In the genomic region with DNA sequence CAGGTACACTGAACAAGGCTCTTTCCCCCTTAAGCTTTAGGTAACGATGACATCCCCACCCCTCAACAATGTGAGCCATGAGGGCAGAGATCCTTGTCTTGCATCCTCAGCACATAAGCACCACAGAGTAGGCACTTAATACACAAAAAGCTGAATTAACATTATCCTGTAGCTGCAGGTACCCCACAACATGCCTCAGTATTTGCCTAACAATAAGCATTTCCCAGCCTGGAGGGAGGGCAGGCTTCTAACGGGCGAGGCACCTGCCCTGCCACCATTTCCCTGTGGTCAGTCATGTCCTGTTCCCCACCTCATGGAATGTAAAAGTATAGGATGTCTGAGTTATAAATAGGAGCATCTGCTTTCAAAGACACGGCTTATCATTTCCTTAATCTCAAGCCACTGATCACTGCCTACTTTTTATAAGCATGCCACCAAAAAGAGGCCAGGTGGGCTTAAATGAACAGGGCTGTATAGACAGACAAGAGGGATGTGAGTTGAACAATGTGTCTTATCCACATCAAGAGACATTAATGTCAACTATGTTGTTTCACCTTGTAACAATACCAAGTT, we compare ENCODE assay signal across 14 cellular contexts. TPM values are rescaled to one million over a fixed set of nuclear protein-coding genes. Genes with fewer than 3 reads are reported as not detected.
DNase-seq lines count a peak whose midpoint lies in the region; ATAC-seq, FAIRE-seq and TF ChIP-seq lines count a peak whose summit lies in the region.
"Had no signal": no experiment of that assay in that cellular context is flagged by ENCODE, and none has a peak within 500 bp of the region (broad histone marks: within the 10 kb centered on the region; RNA-seq: fewer than 3 reads in every experiment).

No MANE protein-coding gene starts in this region.

- H2AK5ac ChIP-seq in mesenchymal stem cell (ENCODE audit: low read length, severe bottlenecking), result no peak overlapping the region

- SMC1A ChIA-PET in GM12878 (lab: Charles Lee; ENCODE audit: uncharacterized antibody, unreplicated experiment), result interaction anchor here (0.8 to 5.8 kb wide), 5 partner anchors 11 to 91 kb away, joined by 3 to 61 read pairs (median 7); no protein-coding TSS in a partner anchor

- peak overlapping the region; percentile 89; the same call in 1 of the 2 replicates for H3K4me2 ChIP-seq in HepG2 (ENCODE audit: low read depth, low read length)
- peak overlapping the region; percentile 92 for H3K4me2 ChIP-seq in GM12878 (ENCODE audit: control insufficient read depth, insufficient read depth)
- H3K4me2 ChIP-seq in mesenchymal stem cell (ENCODE audit: low read length, poor library complexity, severe bottlenecking), result no peak overlapping the region

- H3K79me1 ChIP-seq in mesenchymal stem cell (replicated peaks; ENCODE audit: low read length, poor library complexity, severe bottlenecking), result peaks cover under 1% of the 10 kb centered on the region

- H2BK12ac ChIP-seq in mesenchymal stem cell (ENCODE audit: low read length in 2 of 2), result no peak overlapping the region

- peak overlapping the region in 1 of 2 experiments; percentile 46 for H3K23ac ChIP-seq in mesenchymal stem cell (ENCODE audit: low read length in 2 of 2)

- TF ChIP-seq EP300 in HepG2 (IDR thresholded peaks at IDR 0.05; ENCODE audit: low read depth in 2 of 2, low read length in 2 of 2) (no peak), HepG2 (CRISPR knock-in tag; IDR thresholded peaks at IDR 0.05; ENCODE audit: borderline replicate concordance) (no peak), GM12878 (IDR thresholded peaks at IDR 0.05; ENCODE audit: borderline replicate concordance in 1 of 2, control insufficient read depth in 1 of 2, low read depth in 2 of 2, low read length in 2 of 2) (no peak)

- peaks cover 50% of the 10 kb centered on the region for H3K4me1 ChIP-seq in HepG2 (ENCODE audit: insufficient read depth, low read length)
- H3K4me1 ChIP-seq in right lobe of liver, result peaks cover 0 to 43% (median 10%) of the 10 kb centered on the region in 4 donors
- peaks cover 50% of the 10 kb centered on the region for H3K4me1 ChIP-seq in GM12878 (ENCODE audit: control insufficient read depth, insufficient read depth, low read length)
- peaks cover 49% of the 10 kb centered on the region for H3K4me1 ChIP-seq in mesenchymal stem cell (ENCODE audit: control insufficient read depth, insufficient read depth, low read depth, low read length)
- H3K4me1 ChIP-seq in vagina, result peaks cover 83% of the 10 kb centered on the region

- H4K91ac ChIP-seq in mesenchymal stem cell (ENCODE audit: low read length), result no peak overlapping the region

- CTCF ChIA-PET in HepG2 (lab: Yijun Ruan, JAX; ENCODE audit: low intra/inter-chr PET ratio, low total read pairs) (no interaction called here), GM12878 (lab: Yijun Ruan, JAX) (interaction anchor here (0.8 to 2.8 kb wide), 3 partner anchors 13 to 100 kb away, joined by 3 to 15 read pairs (median 8); no protein-coding TSS in a partner anchor)

- H3K4me3 ChIP-seq in HepG2 (replicated peaks in 1 of 3; ENCODE audit: insufficient read depth in 1 of 3, low read depth in 2 of 3, low read length in 3 of 3), result no peak overlapping the region
- no peak overlapping the region for H3K4me3 ChIP-seq in right lobe of liver
- peak overlapping the region; percentile 99; the same call in 1 of the 2 replicates for H3K4me3 ChIP-seq in GM12878
- H3K4me3 ChIP-seq in mesenchymal stem cell (ENCODE audit: insufficient read depth in 1 of 2, low read depth in 1 of 2, low read length in 2 of 2), result peak overlapping the region in 1 of 2 experiments; percentile 96
- peak overlapping the region in 1 of 2 donors; percentile 5 for H3K4me3 ChIP-seq in vagina
- H3K4me3 ChIP-seq: cardiac muscle cell had no signal

- in situ Hi-C loops in HepG2 (cut with HindIII; ENCODE audit: extremely low pct_ligation_motif_present, low pct_unique_long_range_greater_than_20kb), result loop anchor here (5.0 kb wide), 1 partner anchor 165 kb away; no protein-coding TSS in a partner anchor
- in situ Hi-C loops in GM12878 (cut with MboI), result no loop called here
- in situ Hi-C loops in GM13977 (cut with MboI; ENCODE audit: low pct_unique_long_range_greater_than_20kb, low sequenced_read_pairs, unreplicated experiment), result no loop called here

- TF ChIP-seq CTCF in HepG2 (CRISPR knock-in tag; IDR thresholded peaks at IDR 0.05) (no peak), right lobe of liver (IDR thresholded peaks at IDR 0.05) (no peak), GM12878 (IDR thresholded peaks at IDR 0.05 in 2 of 3, conservative IDR thresholded peaks at IDR 0.05 in 1 of 3; ENCODE audit: control insufficient read depth in 2 of 3, extremely low read depth in 1 of 3, insufficient read depth in 1 of 3, low read depth in 3 of 3, low read length in 3 of 3) (no peak), vagina (IDR thresholded peaks at IDR 0.05) (no peak), GM13977 (IDR thresholded peaks at IDR 0.05; ENCODE audit: extremely low read depth, insufficient read depth, missing control alignments) (no peak)

- DNase-seq in HepG2 (ENCODE audit: low spot score), result no peak
- DNase-seq in right lobe of liver, result no peak
- DNase-seq in GM12878 (ENCODE audit: low read depth, low spot score), result no peak
- no peak for DNase-seq in mesenchymal stem cell
- no peak for DNase-seq in vagina (ENCODE audit: extremely low spot score in 2 of 2)
- DNase-seq in NCI-H1105 (lab: John Stamatoyannopoulos, UW), result no peak
- DNase-seq in stimulated activated naive CD4-positive, alpha-beta T cell treated with Interleukin-2 at 50 U/mL for 16 hours (lab: John Stamatoyannopoulos, UW), result no peak
- no peak for DNase-seq in GM13977 (ENCODE audit: low spot score)
- DNase-seq: activated CD4-positive, alpha-beta T cell treated with anti-CD3 and anti-CD28 coated beads, Interleukin-2, amount 50 U/mL, for 4 hours; NCI-H2171 treated with DMSO at 0.1 percent for 48 hours; SHP77 treated with DMSO at 0.1 percent for 48 hours had no signal

- H3K36me3 ChIP-seq in HepG2 (replicated peaks in 1 of 2; ENCODE audit: control insufficient read depth in 1 of 2, insufficient read depth in 2 of 2, low read length in 2 of 2) (peaks cover 7 to 28% of the 10 kb centered on the region in 2 experiments; a peak in 4 of 5 replicates), right lobe of liver (peaks cover 0 to 6% (median 0%) of the 10 kb centered on the region in 4 donors), GM12878 (ENCODE audit: control insufficient read depth in 2 of 2, insufficient read depth in 2 of 2, low read length in 1 of 2) (peaks cover 2 to 9% of the 10 kb centered on the region in 2 experiments; a peak in 3 of 4 replicates), mesenchymal stem cell (ENCODE audit: control insufficient read depth in 1 of 2, insufficient read depth in 2 of 2, low read depth in 1 of 2, low read length in 2 of 2) (peaks cover 29 to 49% of the 10 kb centered on the region in 2 experiments), vagina (peaks cover 0 to 4% of the 10 kb centered on the region in 2 donors)
- H3K36me3 ChIP-seq: cardiac muscle cell had no signal

- H3K14ac ChIP-seq in mesenchymal stem cell (ENCODE audit: low read length in 2 of 2), result no peak overlapping the region

- no peak overlapping the region for H2BK15ac ChIP-seq in mesenchymal stem cell (ENCODE audit: low read depth, poor library complexity, severe bottlenecking)

- peaks cover 63% of the 10 kb centered on the region for H4K20me1 ChIP-seq in HepG2 (ENCODE audit: insufficient read depth, low read length)
- peaks cover 20% of the 10 kb centered on the region for H4K20me1 ChIP-seq in GM12878 (ENCODE audit: control insufficient read depth, insufficient read depth)

- H3K27me3 ChIP-seq in HepG2 (ENCODE audit: control insufficient read depth in 1 of 2, insufficient read depth in 2 of 2, low read length in 2 of 2), result no peaks in the 10 kb centered on the region; a peak in 1 of 5 replicates
- no peaks in the 10 kb centered on the region for H3K27me3 ChIP-seq in right lobe of liver
- H3K27me3 ChIP-seq in GM12878 (replicated peaks in 1 of 2; ENCODE audit: control insufficient read depth in 2 of 2, insufficient read depth in 2 of 2, low read length in 1 of 2), result no peaks in the 10 kb centered on the region
- H3K27me3 ChIP-seq in mesenchymal stem cell (ENCODE audit: control insufficient read depth in 1 of 2, insufficient read depth in 1 of 2, low read length in 2 of 2), result no peaks in the 10 kb centered on the region
- H3K27me3 ChIP-seq in vagina, result no peaks in the 10 kb centered on the region
- H3K27me3 ChIP-seq: cardiac muscle cell had no signal

- H2AFZ ChIP-seq in HepG2 (ENCODE audit: low read length) (no peak overlapping the region), GM12878 (ENCODE audit: control insufficient read depth, low read depth, low read length) (no peak overlapping the region), mesenchymal stem cell (ENCODE audit: low read depth, low read length) (no peak overlapping the region)

- no peak overlapping the region for H2BK5ac ChIP-seq in mesenchymal stem cell (ENCODE audit: low read depth, low read length, poor library complexity, severe bottlenecking)

- no peak overlapping the region for H3K18ac ChIP-seq in mesenchymal stem cell (ENCODE audit: low read depth in 1 of 2, low read length in 2 of 2)

- FAIRE-seq in HepG2 (lab: Jason Lieb, UNC), result no peak
- FAIRE-seq in GM12878 (lab: Jason Lieb, UNC), result no peak
- FAIRE-seq: frontal cortex had no signal

- ATAC-seq in HepG2 (no peak), right lobe of liver (no peak), GM12878 (no peak)

- WGBS in HepG2 (ENCODE audit: low lambda C conversion rate), result 91% methylated on average over 4 of the region's 4 CpGs
- WGBS in right lobe of liver (ENCODE audit: insufficient coverage, low coverage, low lambda C conversion rate, missing lambda C conversion rate), result 68% methylated on average over 3 of the region's 4 CpGs
- WGBS in GM12878 (ENCODE audit: insufficient coverage, insufficient replicate concordance, low lambda C conversion rate, missing lambda C conversion rate), result 59% methylated on average over 4 of the region's 4 CpGs
- 97% methylated on average over 1 of the region's 4 CpGs for WGBS in mesenchymal stem cell

- TF ChIP-seq POLR2A in HepG2 (IDR thresholded peaks at IDR 0.05; ENCODE audit: insufficient read depth in 1 of 2, low read depth in 2 of 2, low read length in 2 of 2) (no peak), right lobe of liver (IDR thresholded peaks at IDR 0.05) (no peak), GM12878 (IDR thresholded peaks at IDR 0.05; ENCODE audit: low read depth, low read length) (no peak), vagina (IDR thresholded peaks at IDR 0.05) (no peak)

- H3K9me3 ChIP-seq in HepG2 (ENCODE audit: low read length) (no peaks in the 10 kb centered on the region), right lobe of liver (no peaks in the 10 kb centered on the region), GM12878 (replicated peaks; ENCODE audit: control insufficient read depth, insufficient read depth, low read length) (no peaks in the 10 kb centered on the region), mesenchymal stem cell (ENCODE audit: control insufficient read depth, low read length) (no peaks in the 10 kb centered on the region), vagina (no peaks in the 10 kb centered on the region)

- no TSS peak for BruUV-seq in HepG2 (replicated peaks; lab: Mats Ljungman, UMichigan)
- no TSS peak for BruUV-seq in GM12878 (replicated peaks; lab: Mats Ljungman, UMichigan)

- no peak overlapping the region for H3K27ac ChIP-seq in HepG2 (ENCODE audit: extremely low read length, insufficient read depth, low read length)
- no peak overlapping the region for H3K27ac ChIP-seq in right lobe of liver
- H3K27ac ChIP-seq in GM12878 (ENCODE audit: control insufficient read depth, insufficient read depth), result no peak overlapping the region
- no peak overlapping the region for H3K27ac ChIP-seq in mesenchymal stem cell (ENCODE audit: low read length, poor library complexity, severe bottlenecking)
- H3K27ac ChIP-seq in vagina, result peak overlapping the region; percentile 31
- H3K27ac ChIP-seq: C4-2B, cardiac muscle cell had no signal

- H2BK120ac ChIP-seq in mesenchymal stem cell (ENCODE audit: low read depth, low read length), result no peak overlapping the region

- TF ChIP-seq RAD21 in HepG2 (CRISPR knock-in tag; IDR thresholded peaks at IDR 0.05) (no peak), GM12878 (IDR thresholded peaks at IDR 0.05; ENCODE audit: insufficient read depth, low read depth, low read length) (no peak)

- no peak overlapping the region for H4K8ac ChIP-seq in mesenchymal stem cell (ENCODE audit: low read length)

- H3K79me2 ChIP-seq in HepG2 (ENCODE audit: insufficient read depth, low read length) (peaks cover 81% of the 10 kb centered on the region), GM12878 (ENCODE audit: control insufficient read depth, insufficient read depth, low read length) (peaks cover 96% of the 10 kb centered on the region)

- H3K9ac ChIP-seq in HepG2 (ENCODE audit: insufficient read depth, low read depth, low read length), result no peak overlapping the region
- no peak overlapping the region for H3K9ac ChIP-seq in GM12878 (ENCODE audit: control insufficient read depth, insufficient read depth, low read length)
- peak overlapping the region; percentile 97 for H3K9ac ChIP-seq in mesenchymal stem cell (ENCODE audit: low read length)

- H3K4ac ChIP-seq in mesenchymal stem cell (ENCODE audit: low read depth in 1 of 2, low read length in 2 of 2), result no peak overlapping the region

- POLR2A ChIA-PET in HepG2 (lab: Yijun Ruan, JAX), result interaction anchor here (0.8 kb wide), 1 partner anchor 13 kb away, joined by 3 read pairs; no protein-coding TSS in a partner anchor
- POLR2A ChIA-PET in GM12878 (lab: Charles Lee), result interaction anchor here (1.1 to 2.2 kb wide), 4 partner anchors 9 to 33 kb away, joined by 4 to 16 read pairs (median 8); no protein-coding TSS in a partner anchor

- RAD21 ChIA-PET in GM12878 (lab: Charles Lee; ENCODE audit: unreplicated experiment), result interaction anchor here (1.4 to 1.6 kb wide), 3 partner anchors 14 to 91 kb away, joined by 3 to 4 read pairs (median 3); no protein-coding TSS in a partner anchor

- intact Hi-C loops in HepG2 (cut with micrococcal nuclease; ENCODE audit: unreplicated experiment), result no loop called here
- intact Hi-C loops in right lobe of liver (cut with DNase I), result loop anchor here in 1 of 2 donors (10.0 kb wide), 1 partner anchor 163 kb away; a partner anchor contains a TSS
- intact Hi-C loops in GM12878 (cut with micrococcal nuclease; ENCODE audit: unreplicated experiment), result loop anchor here (10.0 kb wide), 1 partner anchor 167 kb away; a partner anchor contains a TSS
- intact Hi-C loops in vagina (cut with DNase I), result loop anchor here (10.0 kb wide), 1 partner anchor 47 kb away; no protein-coding TSS in a partner anchor

RNA-seq across cellular contexts. Expression of a gene that starts 3.4 kb away (rescaled TPM):
- 58.9 and 84.1 TPM in 2 replicates for total RNA-seq in HepG2 (2016; rRNA removed; fragmentation: Illumina TruSeq; extraction: Trizol)
- 24.5 and 25.6 TPM in 2 replicates for total RNA-seq in HepG2 (2016; cell fraction: cytosol; rRNA removed; fragmentation: Illumina TruSeq; extraction: Trizol; ENCODE audit: low read depth)
- total RNA-seq in HepG2 (2016; cell fraction: insoluble cytoplasmic fraction; rRNA removed; fragmentation: Illumina TruSeq; extraction: Trizol), result 61.9 and 68.4 TPM in 2 replicates
- total RNA-seq in HepG2 (2016; cell fraction: membrane; rRNA removed; fragmentation: Illumina TruSeq; extraction: Trizol), result 41.5 and 44.2 TPM in 2 replicates
- total RNA-seq in HepG2 (2016; cell fraction: nucleus; rRNA removed; fragmentation: Illumina TruSeq; extraction: Trizol), result 33.6 and 37.1 TPM in 2 replicates
- polyA plus RNA-seq in HepG2 (2011; rRNA removed), result 68.8 and 76.9 TPM in 2 replicates
- polyA plus RNA-seq in HepG2 (2011; cell fraction: cytosol; rRNA removed), result 107 and 113 TPM in 2 replicates
- polyA plus RNA-seq in HepG2 (2011; cell fraction: nucleus; rRNA removed), result 34.6 and 35.9 TPM in 2 replicates
- 142 and 153 TPM in 2 replicates for polyA plus RNA-seq in HepG2 (2012)
- 87.3 and 97.7 TPM in 2 replicates for polyA plus RNA-seq in HepG2 (2016; cell fraction: cytosol; fragmentation: Illumina TruSeq; extraction: Trizol; ENCODE audit: low read depth)
- polyA plus RNA-seq in HepG2 (2016; cell fraction: insoluble cytoplasmic fraction; fragmentation: Illumina TruSeq; extraction: Trizol; ENCODE audit: low read depth), result 211 and 248 TPM in 2 replicates
- 103 and 116 TPM in 2 replicates for polyA plus RNA-seq in HepG2 (2016; cell fraction: membrane; fragmentation: Illumina TruSeq; extraction: Trizol; ENCODE audit: low read depth)
- 131 and 139 TPM in 2 replicates for polyA plus RNA-seq in HepG2 (2016; cell fraction: nucleus; fragmentation: Illumina TruSeq; extraction: Trizol; ENCODE audit: insufficient read depth, low read depth)
- polyA minus RNA-seq in HepG2 (2011; rRNA and poly(A)+ RNA removed; ENCODE audit: low replicate concordance), result 37.1 and 54.9 TPM in 2 replicates
- 49.6 and 56.8 TPM in 2 replicates for polyA minus RNA-seq in HepG2 (2011; cell fraction: cytosol; rRNA and poly(A)+ RNA removed)
- polyA minus RNA-seq in HepG2 (2011; cell fraction: nucleus; rRNA and poly(A)+ RNA removed), result 19.3 and 21.5 TPM in 2 replicates
- 100 to 1,000 TPM in 1 of 6 experiments, 10 to 100 TPM in 5; 53.5 to 117 (median 88.0) TPM for total RNA-seq in right lobe of liver
- 49.2 and 56.8 TPM in 2 replicates for total RNA-seq in GM12878 (2013; cell fraction: nucleolus; rRNA removed)
- 88.3 and 104 TPM in 2 replicates for total RNA-seq in GM12878 (2014; rRNA removed)
- 204 TPM in 2 replicates for total RNA-seq in GM12878 (2014; rRNA removed; fragmentation: Illumina TruSeq; extraction: Trizol)
- total RNA-seq in GM12878 (2021), result 393 and 404 TPM in 2 replicates
- polyA plus RNA-seq in GM12878 (2011; ENCODE audit: low read depth), result 244 TPM
- 138 and 184 TPM in 2 replicates for polyA plus RNA-seq in GM12878 (2011; rRNA removed)
- polyA plus RNA-seq in GM12878 (2011; cell fraction: cytosol; rRNA removed), result 228 and 231 TPM in 2 replicates
- 101 and 110 TPM in 2 replicates for polyA plus RNA-seq in GM12878 (2011; cell fraction: nucleus; rRNA removed)
- polyA plus RNA-seq in GM12878 (2012), result 287 and 325 TPM in 2 replicates
- 409 and 454 TPM in 2 replicates for polyA plus RNA-seq in GM12878 (2014; fragmentation: Illumina TruSeq; extraction: Trizol)
- 100 to 1,000 TPM; 121 to 147 TPM for polyA plus RNA-seq in GM12878 (2014; fragmentation: Nextera tagmentation; extraction: Ambion mirVana)
- polyA plus RNA-seq in GM12878 (2014; rRNA removed), result 198 and 222 TPM in 2 replicates
- polyA plus RNA-seq in GM12878 (2016; fragmentation: Nextera tagmentation; extraction: Ambion mirVana), result 100 to 1,000 TPM; 324 to 365 TPM
- 105 and 120 TPM in 2 replicates for polyA minus RNA-seq in GM12878 (2011; rRNA and poly(A)+ RNA removed)
- 57.6 and 63.5 TPM in 2 replicates for polyA minus RNA-seq in GM12878 (2011; cell fraction: cytosol; rRNA and poly(A)+ RNA removed)
- 19.3 and 32.2 TPM in 2 replicates for polyA minus RNA-seq in GM12878 (2011; cell fraction: nucleus; rRNA and poly(A)+ RNA removed)
- 431 TPM for polyA plus RNA-seq in mesenchymal stem cell (2013, experiment 1 of 2)
- polyA plus RNA-seq in mesenchymal stem cell (2013, experiment 2 of 2), result 426 TPM
- 152 TPM for total RNA-seq in vagina
